Comparison of ENCODE assay signal across 8 cellular contexts in the genomic region with DNA sequence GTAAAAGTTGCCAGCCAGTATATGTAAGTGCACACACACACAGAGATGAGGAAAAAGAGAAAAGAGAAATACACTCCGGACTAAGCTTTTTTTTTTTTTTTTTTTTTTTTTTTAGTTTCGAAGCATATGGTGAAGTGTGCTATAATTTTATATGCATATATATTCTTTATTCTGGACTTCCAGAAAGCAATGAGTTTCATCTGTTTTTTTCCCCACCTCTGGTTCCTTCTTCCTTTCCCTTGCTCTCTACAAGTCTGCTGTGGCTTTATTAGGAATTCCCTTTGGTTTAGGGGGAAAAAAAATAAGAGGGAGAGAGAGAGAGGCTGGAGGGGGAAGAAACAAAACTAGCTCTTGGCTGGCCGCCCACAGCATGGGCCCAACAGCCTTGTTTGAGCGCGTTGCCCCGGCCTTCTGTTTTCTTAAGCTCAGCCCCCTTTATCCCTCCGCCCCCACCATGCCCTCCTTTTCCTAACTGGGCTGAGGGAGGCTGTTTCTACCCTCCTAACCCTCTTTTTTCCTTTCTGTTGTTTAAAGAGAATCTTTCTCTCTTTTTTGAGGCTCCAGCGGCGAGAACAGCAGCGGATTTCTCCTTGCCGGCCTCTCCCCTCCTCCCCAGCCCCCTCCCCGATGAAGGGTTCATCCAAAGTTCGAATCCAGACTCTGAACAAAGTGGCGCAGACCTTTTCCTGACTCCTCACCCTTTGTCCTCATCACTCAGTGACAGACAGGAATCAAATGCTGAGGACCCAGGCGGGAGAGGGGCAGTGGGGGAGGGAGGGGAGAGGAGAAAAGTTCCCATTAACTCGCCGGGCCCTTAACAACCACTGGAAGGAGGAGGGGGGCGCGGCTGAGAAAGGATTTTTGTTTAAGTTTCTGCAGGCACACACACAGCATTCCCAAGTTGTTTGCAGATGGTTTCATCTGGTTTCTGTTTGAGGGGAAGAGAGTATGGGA. TPM values are rescaled to one million over a fixed set of nuclear protein-coding genes. Genes with fewer than 3 reads are reported as not detected.
DNase-seq lines count a peak whose midpoint lies in the region; ATAC-seq and TF ChIP-seq lines count a peak whose summit lies in the region.

No MANE protein-coding gene starts in this region.

- DNase-seq in astrocyte of the cerebellum (ENCODE audit: low read depth) (peak; percentile 72), spleen (no peak), 8988T (no peak), inferior parietal cortex (ENCODE audit: extremely low spot score) (no peak)
- no peak for DNase-seq in activated T-cell treated with anti-CD3 and anti-CD28 coated beads, Interleukin-2, amount 50 U/mL, for 72 hours

- 28 to 34% (median 29%) methylated on average over 19 of the region's 19 CpGs for WGBS in spleen, 5 donors

- intact Hi-C loops in spleen (cut with DNase I; ENCODE audit: low total_unique reads) = no loop called here

- H3K36me3 Mint-ChIP-seq in activated T-cell treated with anti-CD3 and anti-CD28 coated beads, Interleukin-2, amount 50 U/mL, for 72 hours (ENCODE audit: insufficient read depth in 2 of 2) = peaks cover 0 to 1% of the 10 kb centered on the region in 2 donors

- peak overlapping the region; percentile 11 for H3K4me3 ChIP-seq in HEK293 (ENCODE audit: low read depth, low read length)
- peak overlapping the region; percentile 25 for H3K4me3 ChIP-seq in astrocyte of the cerebellum (ENCODE audit: low read depth, low read length)
- peak overlapping the region; percentile 46; the same call in 1 of the 2 replicates for H3K4me3 ChIP-seq in iPS-20b (ENCODE audit: low read length)
- peak overlapping the region in 1 of 8 donors; percentile 5 for H3K4me3 ChIP-seq in spleen

- peak overlapping the region; percentile 72; the same call in 1 of the 2 replicates for H3K9ac ChIP-seq in iPS-20b (ENCODE audit: low read depth, low read length)

- no peaks in the 10 kb centered on the region for H3K9me3 Mint-ChIP-seq in activated T-cell treated with anti-CD3 and anti-CD28 coated beads, Interleukin-2, amount 50 U/mL, for 72 hours

- H3K36me3 ChIP-seq in HEK293 (ENCODE audit: control insufficient read depth in 2 of 2, insufficient read depth in 1 of 2, low read length in 2 of 2) = no peaks in the 10 kb centered on the region
- H3K36me3 ChIP-seq in iPS-20b (ENCODE audit: insufficient read depth, low read depth, low read length) = peaks cover 25% of the 10 kb centered on the region
- no peaks in the 10 kb centered on the region for H3K36me3 ChIP-seq in spleen

- H3K4me1 ChIP-seq in HEK293 (ENCODE audit: control insufficient read depth, insufficient read depth, low read length) (peaks cover 30% of the 10 kb centered on the region), iPS-20b (ENCODE audit: insufficient read depth, low read length) (peaks cover 92% of the 10 kb centered on the region), spleen (peaks cover 0 to 19% (median 5%) of the 10 kb centered on the region in 6 donors)

- in situ Hi-C loops in astrocyte of the cerebellum (cut with HindIII; ENCODE audit: low sequenced_read_pairs) = no loop called here

- CTCF ChIA-PET in HEK293 (lab: Yijun Ruan, JAX) = interaction anchor here (0.6 to 1.2 kb wide), 3 partner anchors 8 to 1517 kb away, joined by 3 to 5 read pairs (median 5); no protein-coding TSS in a partner anchor

- POLR2A ChIA-PET in HEK293 (lab: Yijun Ruan, JAX) = interaction anchor here (0.7 to 1.0 kb wide), 3 partner anchors 14 to 186 kb away, joined by 3 to 8 read pairs (median 5); a partner anchor contains a TSS

- H3K27me3 ChIP-seq in iPS-20b (ENCODE audit: insufficient read depth, low read length) (no peaks in the 10 kb centered on the region), spleen (replicated peaks in 1 of 7) (peaks cover 0 to 12% (median 0%) of the 10 kb centered on the region in 7 donors)

- no peak overlapping the region for H3K27ac Mint-ChIP-seq in activated T-cell treated with anti-CD3 and anti-CD28 coated beads, Interleukin-2, amount 50 U/mL, for 72 hours

- TF ChIP-seq CTCF in HEK293 (tag by site-specific recombination; IDR thresholded peaks at IDR 0.05) (no peak), astrocyte of the cerebellum (IDR thresholded peaks at IDR 0.05; ENCODE audit: low read depth, low read length, missing control alignments) (no peak), spleen (IDR thresholded peaks at IDR 0.05 in 8 of 11, conservative IDR thresholded peaks at IDR 0.05 in 3 of 11) (no peak)

- TF ChIP-seq POLR2A in spleen (IDR thresholded peaks at IDR 0.05) = no peak

- no peak overlapping the region for H3K4me3 Mint-ChIP-seq in activated T-cell treated with anti-CD3 and anti-CD28 coated beads, Interleukin-2, amount 50 U/mL, for 72 hours

- peak overlapping the region; percentile 93 for H3K27ac ChIP-seq in HEK293 (ENCODE audit: extremely low read depth, low read depth, low read length)
- H3K27ac ChIP-seq in iPS-20b (ENCODE audit: low read length) = peak overlapping the region; percentile 66
- H3K27ac ChIP-seq in spleen = peak overlapping the region in 7 of 8 donors; percentile 15 to 61 (median 36)

- H3K27me3 Mint-ChIP-seq in activated T-cell treated with anti-CD3 and anti-CD28 coated beads, Interleukin-2, amount 50 U/mL, for 72 hours (ENCODE audit: low read depth) = peaks cover 8% of the 10 kb centered on the region

- no peak for ATAC-seq in HG03097 (IDR thresholded peaks at IDR 0.05; ENCODE audit: low FRiP score, unreplicated experiment)
- no peak for ATAC-seq in activated T-cell treated with anti-CD3 and anti-CD28 coated beads, Interleukin-2, amount 50 U/mL, for 72 hours (replicated peaks in 1 of 2)

- H3K9me3 ChIP-seq in HEK293 (ENCODE audit: control insufficient read depth, insufficient read depth, low read depth, low read length) = no peaks in the 10 kb centered on the region
- no peaks in the 10 kb centered on the region for H3K9me3 ChIP-seq in iPS-20b (ENCODE audit: insufficient read depth, low read depth, low read length)
- H3K9me3 ChIP-seq in spleen = no peaks in the 10 kb centered on the region

- H3K4me1 Mint-ChIP-seq in activated T-cell treated with anti-CD3 and anti-CD28 coated beads, Interleukin-2, amount 50 U/mL, for 72 hours (ENCODE audit: low read depth) = no peaks in the 10 kb centered on the region

TF ChIP-seq in HEK293, 187 proteins besides CTCF, POLR2A, EP300 and RAD21 (continues in another document):
- no peak for TF ChIP-seq ZNF175 (tag by site-specific recombination; IDR thresholded peaks at IDR 0.05)
- TF ChIP-seq, protein P1, sequence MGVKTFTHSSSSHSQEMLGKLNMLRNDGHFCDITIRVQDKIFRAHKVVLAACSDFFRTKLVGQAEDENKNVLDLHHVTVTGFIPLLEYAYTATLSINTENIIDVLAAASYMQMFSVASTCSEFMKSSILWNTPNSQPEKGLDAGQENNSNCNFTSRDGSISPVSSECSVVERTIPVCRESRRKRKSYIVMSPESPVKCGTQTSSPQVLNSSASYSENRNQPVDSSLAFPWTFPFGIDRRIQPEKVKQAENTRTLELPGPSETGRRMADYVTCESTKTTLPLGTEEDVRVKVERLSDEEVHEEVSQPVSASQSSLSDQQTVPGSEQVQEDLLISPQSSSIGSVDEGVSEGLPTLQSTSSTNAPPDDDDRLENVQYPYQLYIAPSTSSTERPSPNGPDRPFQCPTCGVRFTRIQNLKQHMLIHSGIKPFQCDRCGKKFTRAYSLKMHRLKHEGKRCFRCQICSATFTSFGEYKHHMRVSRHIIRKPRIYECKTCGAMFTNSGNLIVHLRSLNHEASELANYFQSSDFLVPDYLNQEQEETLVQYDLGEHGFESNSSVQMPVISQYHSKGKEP (tag by site-specific recombination; IDR thresholded peaks at IDR 0.05) = no peak
- no peak for TF ChIP-seq ZNF350 (tag by site-specific recombination; IDR thresholded peaks at IDR 0.05)
- TF ChIP-seq ZNF211 (tag by site-specific recombination; IDR thresholded peaks at IDR 0.05; ENCODE audit: low read depth) = no peak
- TF ChIP-seq, protein P2, sequence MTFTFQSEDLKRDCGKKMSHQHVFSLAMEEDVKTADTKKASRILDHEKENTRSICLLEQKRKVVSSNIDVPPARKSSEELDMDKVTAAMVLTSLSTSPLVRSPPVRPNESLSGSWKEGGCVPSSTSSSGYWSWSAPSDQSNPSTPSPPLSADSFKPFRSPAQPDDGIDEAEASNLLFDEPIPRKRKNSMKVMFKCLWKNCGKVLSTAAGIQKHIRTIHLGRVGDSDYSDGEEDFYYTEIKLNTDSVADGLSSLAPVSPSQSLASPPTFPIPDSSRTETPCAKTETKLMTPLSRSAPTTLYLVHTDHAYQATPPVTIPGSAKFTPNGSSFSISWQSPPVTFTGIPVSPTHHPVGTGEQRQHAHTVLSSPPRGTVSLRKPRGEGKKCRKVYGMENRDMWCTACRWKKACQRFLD (tag by site-specific recombination; IDR thresholded peaks at IDR 0.05) = no peak
- TF ChIP-seq ZNF37A (tag by site-specific recombination; IDR thresholded peaks at IDR 0.05) = no peak
- TF ChIP-seq SP7 (tag by site-specific recombination; IDR thresholded peaks at IDR 0.05) = no peak
- no peak for TF ChIP-seq ZNF785 (tag by site-specific recombination; IDR thresholded peaks at IDR 0.05)
- no peak for TF ChIP-seq ZNF658 (tag by site-specific recombination; IDR thresholded peaks at IDR 0.05)
- peak; percentile 85 for TF ChIP-seq ZFP69B (tag by site-specific recombination; IDR thresholded peaks at IDR 0.05)
- no peak for TF ChIP-seq BCL11B (tag by site-specific recombination; IDR thresholded peaks at IDR 0.05; ENCODE audit: low read depth)
- TF ChIP-seq ZNF24 (tag by site-specific recombination; IDR thresholded peaks at IDR 0.05) = 0 out of 2 replicates have a peak, but pooled peaks have one; percentile 34
- TF ChIP-seq ZBTB8A (tag by site-specific recombination; IDR thresholded peaks at IDR 0.05) = peak; percentile 86
- TF ChIP-seq ZNF585B (tag by site-specific recombination; IDR thresholded peaks at IDR 0.05) = no peak
- no peak for TF ChIP-seq ZNF221 (tag by site-specific recombination; IDR thresholded peaks at IDR 0.05; ENCODE audit: borderline replicate concordance)
- no peak for TF ChIP-seq PRDM1 (tag by site-specific recombination; IDR thresholded peaks at IDR 0.05)
- peak; percentile 16; the same call in 1 of the 2 replicates for TF ChIP-seq ZNF561 (tag by site-specific recombination; IDR thresholded peaks at IDR 0.05; ENCODE audit: borderline replicate concordance)
- TF ChIP-seq ZNF837 (tag by site-specific recombination; IDR thresholded peaks at IDR 0.05) = no peak

RNA-seq across cellular contexts. Expression of a gene that starts 29.7 kb away (rescaled TPM):
- total RNA-seq in spleen = 10 to 100 TPM; 28.7 to 79.5 (median 33.8) TPM
- polyA plus RNA-seq in spleen = 1 to 10 TPM; 3.4 to 4.5 (median 3.8) TPM
- under 1 TPM; 0.62 to 0.74 TPM for total RNA-seq in activated T-cell treated with anti-CD3 and anti-CD28 coated beads, Interleukin-2, amount 50 U/mL, for 72 hours

Comparison
In these comparisons a context has a peak if more than half of its experiments do, and no peak if none do; other contexts are left out.
1. H3K27ac ChIP-seq: peak in every context shown above with its lines; median percentile 93 in HEK293; 66 in iPS-20b; 36 in spleen.
2. RNA of a gene that starts 29.7 kb away (total RNA-seq): 28.7 to 79.5 TPM in spleen; 0.62 to 0.74 TPM in activated T-cell treated with anti-CD3 and anti-CD28 coated beads, Interleukin-2, amount 50 U/mL, for 72 hours; every median in the first group is over 10 times any median in the second.